In the genomic region with DNA sequence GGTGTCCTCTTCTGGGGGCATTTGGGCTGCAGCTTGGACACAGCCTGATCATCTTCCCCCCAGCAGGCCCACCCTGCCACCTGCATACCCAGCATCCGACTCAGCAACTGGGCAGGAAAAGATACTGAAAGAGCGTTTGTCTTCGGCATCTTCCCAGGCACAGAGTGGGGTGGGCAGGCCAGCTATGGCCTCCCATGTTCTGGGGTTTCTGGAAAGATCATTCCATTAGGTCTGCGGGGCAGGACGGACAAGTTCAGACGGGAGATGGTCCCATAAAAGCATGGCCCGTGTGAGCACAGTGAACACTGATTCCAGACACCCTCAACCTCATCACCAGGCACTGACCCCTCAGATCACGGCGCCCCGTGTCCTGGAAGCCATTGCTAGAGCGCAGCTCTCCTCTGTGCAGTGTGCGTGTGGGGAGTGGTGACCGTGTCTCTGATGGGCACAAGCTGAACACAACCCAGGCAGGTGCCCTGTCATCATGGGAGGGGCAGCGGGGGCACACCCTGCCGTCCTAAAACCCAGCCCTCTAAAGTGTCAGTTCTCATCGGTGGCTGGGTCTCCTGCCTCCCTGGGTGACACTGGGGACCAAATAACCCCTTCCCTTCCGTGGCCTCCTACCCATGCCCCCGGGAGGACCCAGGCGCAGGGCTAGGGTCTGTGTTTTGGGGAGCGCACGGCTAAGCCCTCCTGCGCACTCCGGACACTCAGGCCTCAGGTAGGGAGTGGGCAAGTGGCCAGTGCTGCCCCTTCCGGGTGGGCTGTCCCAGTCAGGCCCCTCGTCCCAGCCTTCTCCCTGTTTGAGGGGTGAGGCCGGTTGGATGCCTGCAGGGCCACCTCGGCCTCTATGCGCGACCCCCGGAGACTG, we compare ENCODE assay signal across 33 cellular contexts. TPM values are rescaled to one million over a fixed set of nuclear protein-coding genes. Genes with fewer than 3 reads are reported as not detected.
A peak's percentile ranks its signal among the peaks of the same experiment; 100 is the strongest.
DNase-seq lines count a peak whose midpoint lies in the region; ATAC-seq and TF ChIP-seq lines count a peak whose summit lies in the region.
"Had no signal": no experiment of that assay in that cellular context is flagged by ENCODE, and none has a peak within 500 bp of the region (broad histone marks: within the 10 kb centered on the region; RNA-seq: fewer than 3 reads in every experiment).

No MANE protein-coding gene starts in this region.

- DNase-seq in activated T-cell treated with anti-CD3 and anti-CD28 coated beads, Interleukin-2, amount 50 U/mL, for 4 hours = no peak
- DNase-seq in activated T-cell treated with anti-CD3 and anti-CD28 coated beads for 4 hours = no peak
- no peak for DNase-seq in WTC11 (ENCODE audit: low spot score)
- no peak for DNase-seq in mucosa of descending colon
- DNase-seq in colonic mucosa = no peak
- no peak for DNase-seq in amygdala (lab: John Stamatoyannopoulos, UW)
- DNase-seq: activated CD4-positive, alpha-beta T cell treated with anti-CD3 and anti-CD28 coated beads, Interleukin-2, amount 50 U/mL, for 48 hours; activated CD4-positive, CD25-positive, alpha-beta regulatory T cell treated with anti-CD3 and anti-CD28 coated beads, Interleukin-2, amount 50 U/mL, for 72 hours; activated naive CD4-positive, alpha-beta T cell treated with Interleukin-2 at 50 U/mL for 16 hours; body of pancreas; dorsolateral prefrontal cortex; esophagus squamous epithelium; foreskin keratinocyte; heart right ventricle; lower lobe of right lung; MM.1S; NCI-H1417 treated with DMSO at 0.1 percent for 48 hours; NCI-H2081 treated with DMSO at 0.1 percent for 48 hours; NCI-H226; NCI-H69; retina; Right ventricle myocardium superior; T-helper 17 cell; transverse colon had no signal

- peaks cover 37% of the 10 kb centered on the region for H3K27me3 ChIP-seq in colonic mucosa
- H3K27me3 ChIP-seq: body of pancreas had no signal

- H3K27ac ChIP-seq in colonic mucosa = no peak overlapping the region
- H3K27ac ChIP-seq: 22Rv1, esophagus squamous epithelium, foreskin keratinocyte, heart right ventricle, HL-60, lower lobe of right lung, parathyroid adenoma, skin epidermis, transverse colon had no signal

- H3K4me1 Mint-ChIP-seq in activated T-cell treated with anti-CD3 and anti-CD28 coated beads, Interleukin-2, amount 50 U/mL, for 4 hours (ENCODE audit: low read depth) = peaks cover 10% of the 10 kb centered on the region
- H3K4me1 Mint-ChIP-seq in WTC11 = peaks cover 13% of the 10 kb centered on the region

- intact Hi-C loops in mucosa of descending colon (cut with DNase I, micrococcal nuclease) (no loop called here), colonic mucosa (cut with DNase I) (no loop called here)

- H3K4me1 ChIP-seq in mucosa of descending colon (ENCODE audit: low read depth) (peaks cover 4% of the 10 kb centered on the region), colonic mucosa (no peaks in the 10 kb centered on the region)
- H3K4me1 ChIP-seq: foreskin keratinocyte, parathyroid adenoma had no signal

- H3K36me3 ChIP-seq in mucosa of descending colon (ENCODE audit: low read depth) = no peaks in the 10 kb centered on the region
- H3K36me3 ChIP-seq in colonic mucosa = no peaks in the 10 kb centered on the region
- H3K36me3 ChIP-seq: esophagus squamous epithelium, heart right ventricle, lower lobe of right lung, transverse colon had no signal

- H3K9me3 ChIP-seq in mucosa of descending colon (no peaks in the 10 kb centered on the region), colonic mucosa (no peaks in the 10 kb centered on the region)
- H3K9me3 ChIP-seq: body of pancreas, esophagus squamous epithelium, heart right ventricle, lower lobe of right lung, transverse colon had no signal

- no peaks in the 10 kb centered on the region for H3K9me3 Mint-ChIP-seq in activated T-cell treated with anti-CD3 and anti-CD28 coated beads, Interleukin-2, amount 50 U/mL, for 4 hours
- no peaks in the 10 kb centered on the region for H3K9me3 Mint-ChIP-seq in WTC11
- H3K9me3 Mint-ChIP-seq: activated T-helper 1 cell treated with anti-CD3 and anti-CD28 coated beads, Interleukin-12 subunit alpha, Interleukin-12 subunit beta, Interleukin-2, Interleukin-4 antibody, amounts not matched to agents 30 ng/mL and 10 ng/mL and 1 ng/mL, durations not matched to agents 14 hours and 24 hours and 36 hours; natural killer cell treated with Interleukin-12 subunit alpha and Interleukin-12 subunit beta and Interleukin-15 and Interleukin-18, amount 100 ng/mL, for 72 hours; stimulated activated memory B cell treated with anti-CD40 and anti-IgM and Interleukin-4, amounts not matched to agents 10 μg/mL and 1 μg/mL and 100 μg/mL, for 72 hours had no signal

- H3K27me3 Mint-ChIP-seq in activated T-cell treated with anti-CD3 and anti-CD28 coated beads, Interleukin-2, amount 50 U/mL, for 4 hours (ENCODE audit: low read depth) = peaks cover 41% of the 10 kb centered on the region
- peaks cover 16% of the 10 kb centered on the region for H3K27me3 Mint-ChIP-seq in WTC11 (ENCODE audit: low read depth)

- no peak overlapping the region for H3K4me3 ChIP-seq in mucosa of descending colon
- no peak overlapping the region for H3K4me3 ChIP-seq in colonic mucosa
- H3K4me3 ChIP-seq: body of pancreas, skin epidermis had no signal

- POLR2A ChIA-PET in WTC11 (lab: Charles Lee) = interaction anchor here (1.0 kb wide), 1 partner anchor 9 kb away, joined by 3 read pairs; no protein-coding TSS in a partner anchor

- H3K4me3 Mint-ChIP-seq in activated T-cell treated with anti-CD3 and anti-CD28 coated beads, Interleukin-2, amount 50 U/mL, for 4 hours = peak overlapping the region; percentile 48
- H3K4me3 Mint-ChIP-seq in WTC11 = peak overlapping the region; percentile 39
- H3K4me3 Mint-ChIP-seq: activated T-helper 1 cell treated with anti-CD3 and anti-CD28 coated beads, Interleukin-12 subunit alpha, Interleukin-12 subunit beta, Interleukin-2, Interleukin-4 antibody, amounts not matched to agents 30 ng/mL and 10 ng/mL and 1 ng/mL, durations not matched to agents 14 hours and 24 hours and 36 hours; natural killer cell treated with Interleukin-12 subunit alpha and Interleukin-12 subunit beta and Interleukin-15 and Interleukin-18, amount 100 ng/mL, for 72 hours; stimulated activated memory B cell treated with anti-CD40 and anti-IgM and Interleukin-4, amounts not matched to agents 10 μg/mL and 1 μg/mL and 100 μg/mL, for 72 hours; T-helper 17 cell had no signal

- no peaks in the 10 kb centered on the region for H3K36me3 Mint-ChIP-seq in activated T-cell treated with anti-CD3 and anti-CD28 coated beads, Interleukin-2, amount 50 U/mL, for 4 hours (ENCODE audit: insufficient read depth)
- H3K36me3 Mint-ChIP-seq in WTC11 = no peaks in the 10 kb centered on the region
- H3K36me3 Mint-ChIP-seq: natural killer cell treated with Interleukin-12 subunit alpha and Interleukin-12 subunit beta and Interleukin-15 and Interleukin-18, amount 100 ng/mL, for 72 hours; stimulated activated memory B cell treated with anti-CD40 and anti-IgM and Interleukin-4, amounts not matched to agents 10 μg/mL and 1 μg/mL and 100 μg/mL, for 72 hours had no signal

- no peak overlapping the region for H3K9ac ChIP-seq in colonic mucosa (ENCODE audit: low read depth in 2 of 2, low read length in 2 of 2)
- H3K9ac ChIP-seq: parathyroid adenoma had no signal

- no peak overlapping the region for H3K27ac Mint-ChIP-seq in WTC11
- H3K27ac Mint-ChIP-seq: activated T-helper 1 cell treated with anti-CD3 and anti-CD28 coated beads, Interleukin-12 subunit alpha, Interleukin-12 subunit beta, Interleukin-2, Interleukin-4 antibody, amounts not matched to agents 30 ng/mL and 10 ng/mL and 1 ng/mL, durations not matched to agents 14 hours and 24 hours and 36 hours; natural killer cell treated with Interleukin-12 subunit alpha and Interleukin-12 subunit beta and Interleukin-15 and Interleukin-18, amount 100 ng/mL, for 72 hours; stimulated activated memory B cell treated with anti-CD40 and anti-IgM and Interleukin-4, amounts not matched to agents 10 μg/mL and 1 μg/mL and 100 μg/mL, for 72 hours; T-helper 17 cell had no signal

- no peak for TF ChIP-seq CTCF in WTC11 (IDR thresholded peaks at IDR 0.05)
- no peak for TF ChIP-seq CTCF in mucosa of descending colon (IDR thresholded peaks at IDR 0.05)
- no peak for TF ChIP-seq CTCF in colonic mucosa (IDR thresholded peaks at IDR 0.05)

- ATAC-seq in activated T-cell treated with anti-CD3 and anti-CD28 coated beads, Interleukin-2, amount 50 U/mL, for 4 hours = no peak
- ATAC-seq in WTC11 (no peak), mucosa of descending colon (peak; percentile 8), HG02981 (IDR thresholded peaks at IDR 0.05; ENCODE audit: unreplicated experiment) (no peak), GM18907 (IDR thresholded peaks at IDR 0.05; ENCODE audit: unreplicated experiment) (no peak)
- ATAC-seq: natural killer cell treated with Interleukin-12 subunit alpha and Interleukin-12 subunit beta and Interleukin-15 and Interleukin-18, amount 100 ng/mL, for 72 hours; stimulated activated memory B cell treated with anti-CD40 and anti-IgM and Interleukin-4, amounts not matched to agents 10 μg/mL and 1 μg/mL and 100 μg/mL, for 72 hours had no signal

- CTCF ChIA-PET in WTC11 (lab: Charles Lee) = interaction anchor here (0.8 to 2.1 kb wide), 13 partner anchors 13 to 334 kb away, joined by 3 to 15 read pairs (median 5); partner anchors contain the start of genes DNLZ and NACC2

TF ChIP-seq in WTC11, 78 proteins besides CTCF, POLR2A, EP300 and RAD21:
- no peak for TF ChIP-seq NR2C2 (CRISPR knock-in tag; IDR thresholded peaks at IDR 0.05)
- TF ChIP-seq ZNF219 (CRISPR knock-in tag; IDR thresholded peaks at IDR 0.05; ENCODE audit: borderline replicate concordance) = no peak
- no peak for TF ChIP-seq ZSCAN18 (CRISPR knock-in tag; IDR thresholded peaks at IDR 0.05)

RNA-seq across cellular contexts. Expression of gene TMEM250, which starts 13.2 kb away (rescaled TPM):
- 10 to 100 TPM; 46.3 to 47.4 (median 46.5) TPM for total RNA-seq in activated T-cell treated with anti-CD3 and anti-CD28 coated beads, Interleukin-2, amount 50 U/mL, for 4 hours
- total RNA-seq in WTC11 (2021) (39.4 to 41.0 TPM (median 39.5 TPM) in 3 replicates), mucosa of descending colon (10 to 100 TPM; 47.4 to 54.1 (median 52.0) TPM), colonic mucosa (10 to 100 TPM; 40.9 to 67.2 TPM)

RNA-seq across cellular contexts. Expression of gene NACC2, which starts 36.8 kb away (rescaled TPM):
- total RNA-seq in activated T-cell treated with anti-CD3 and anti-CD28 coated beads, Interleukin-2, amount 50 U/mL, for 4 hours = 1 to 10 TPM; 5.9 to 6.2 (median 6.0) TPM
- 14.1 to 17.1 TPM (median 14.5 TPM) in 3 replicates for total RNA-seq in WTC11 (2021)
- 10 to 100 TPM; 15.9 to 81.3 (median 22.1) TPM for total RNA-seq in mucosa of descending colon
- 10 to 100 TPM; 20.3 to 21.0 TPM for total RNA-seq in colonic mucosa
